9 cellular contexts compared by ENCODE assay signal in the genomic region with DNA sequence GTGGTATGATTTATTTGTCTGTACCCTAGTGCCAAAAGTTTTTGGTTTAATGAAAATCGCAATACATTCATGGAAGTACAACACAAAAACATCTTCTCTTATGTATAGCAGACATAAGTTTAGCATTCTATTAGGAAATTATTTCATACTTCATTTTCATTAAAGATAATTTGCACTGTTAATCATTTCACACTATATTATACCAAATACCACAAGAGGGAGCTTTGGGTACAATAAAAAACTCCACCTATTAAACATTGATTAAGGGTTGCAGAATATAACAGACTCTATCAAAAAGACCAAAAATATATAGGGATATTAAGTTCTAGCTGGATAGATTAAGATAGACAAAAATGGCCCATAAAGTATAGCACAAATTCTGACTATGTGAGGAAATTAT.
A peak's percentile ranks its signal among the peaks of the same experiment; 100 is the strongest.
DNase-seq lines count a peak whose midpoint lies in the region; ATAC-seq, FAIRE-seq and TF ChIP-seq lines count a peak whose summit lies in the region.
"Had no signal": no experiment of that assay in that cellular context is flagged by ENCODE, and none has a peak within 500 bp of the region (broad histone marks: within the 10 kb centered on the region; RNA-seq: fewer than 3 reads in every experiment).

No MANE protein-coding gene starts in this region.

- intact Hi-C loops in endothelial cell of umbilical vein (cut with micrococcal nuclease) = loop anchor here (1.0 to 5.0 kb wide), 5 partner anchors 102 to 348 kb away; no protein-coding TSS in a partner anchor

- FAIRE-seq in G401.6 (lab: Jason Lieb, UNC) (peak; percentile 90), endothelial cell of umbilical vein (lab: Jason Lieb, UNC) (no peak)

- no peak overlapping the region for H3K27ac ChIP-seq in endothelial cell of umbilical vein (ENCODE audit: insufficient read depth, low read depth, low read length)

- CTCF ChIA-PET in endothelial cell of umbilical vein (lab: Charles Lee) = interaction anchor here (0.7 to 9.4 kb wide), 44 partner anchors 12 to 404 kb away, joined by 3 to 364 read pairs (median 4); a partner anchor contains a TSS

- peak; percentile 56 for DNase-seq in NCI-H1694 treated with DMSO at 0.1 percent for 48 hours (lab: John Stamatoyannopoulos, UW)
- DNase-seq in endothelial cell of umbilical vein (ENCODE audit: low read depth, low spot score) = peak; percentile 46
- DNase-seq in progenitor cell of endocrine pancreas (ENCODE audit: low spot score, unreplicated experiment) = no peak
- no peak for DNase-seq in SHP77 (lab: John Stamatoyannopoulos, UW)
- no peak for DNase-seq in activated CD4-positive, alpha-beta T cell treated with anti-CD3 and anti-CD28 coated beads, Interleukin-2, amount 50 U/mL, for 48 hours
- DNase-seq: cerebellar nuclear complex had no signal

- peaks cover 26% of the 10 kb centered on the region for H3K79me2 ChIP-seq in endothelial cell of umbilical vein (ENCODE audit: control insufficient read depth, insufficient read depth, low read length)

- no peaks in the 10 kb centered on the region for H3K9me3 Mint-ChIP-seq in progenitor cell of endocrine pancreas (ENCODE audit: low read depth)

- H3K9me3 ChIP-seq in endothelial cell of umbilical vein (replicated peaks; ENCODE audit: control insufficient read depth, insufficient read depth, low read length) = no peaks in the 10 kb centered on the region

- TF ChIP-seq CTCF in endothelial cell of umbilical vein (IDR thresholded peaks at IDR 0.05; ENCODE audit: extremely low read depth in 1 of 2, insufficient read depth in 1 of 2, low read depth in 1 of 2, low read length in 2 of 2) = peak; percentile 17 to 21
- TF ChIP-seq CTCF in progenitor cell of endocrine pancreas (IDR thresholded peaks at IDR 0.05; ENCODE audit: unreplicated experiment) = peak; percentile 36

- H3K9me1 ChIP-seq in endothelial cell of umbilical vein (replicated peaks; ENCODE audit: control insufficient read depth, extremely low read depth, insufficient read depth, low read length) = no peaks in the 10 kb centered on the region

- POLR2A ChIA-PET in endothelial cell of umbilical vein (lab: Charles Lee) = interaction anchor here (0.6 to 1.4 kb wide), 3 partner anchors 111 to 428 kb away, joined by 3 to 4 read pairs (median 3); a partner anchor contains a TSS

- H3K4me1 ChIP-seq in endothelial cell of umbilical vein (ENCODE audit: control insufficient read depth, extremely low read depth, insufficient read depth, low read length) = no peaks in the 10 kb centered on the region

- TF ChIP-seq POLR2A in endothelial cell of umbilical vein (IDR thresholded peaks at IDR 0.05; ENCODE audit: low read depth, low read length) = no peak

- peaks cover 5% of the 10 kb centered on the region for H3K4me1 Mint-ChIP-seq in progenitor cell of endocrine pancreas (ENCODE audit: low read depth)

- H2AFZ ChIP-seq in endothelial cell of umbilical vein (ENCODE audit: low read depth, low read length) = no peak overlapping the region

- H3K27me3 Mint-ChIP-seq in progenitor cell of endocrine pancreas = no peaks in the 10 kb centered on the region

- H3K9ac ChIP-seq in endothelial cell of umbilical vein (replicated peaks; ENCODE audit: extremely low read depth, insufficient read depth, low read length) = no peak overlapping the region

- ATAC-seq in HG03432 (IDR thresholded peaks at IDR 0.05; ENCODE audit: unreplicated experiment) (no peak), GM19452 (IDR thresholded peaks at IDR 0.05; ENCODE audit: unreplicated experiment) (no peak)

- no peak overlapping the region for H3K4me3 ChIP-seq in endothelial cell of umbilical vein (replicated peaks in 1 of 3; ENCODE audit: insufficient read depth in 1 of 3, low read depth in 1 of 3, low read length in 3 of 3)

- no peaks in the 10 kb centered on the region for H3K27me3 ChIP-seq in endothelial cell of umbilical vein (ENCODE audit: control insufficient read depth in 2 of 2, insufficient read depth in 2 of 2, low read length in 2 of 2)

- no peak overlapping the region for H3K4me2 ChIP-seq in endothelial cell of umbilical vein (ENCODE audit: insufficient read depth, low read length)

- peaks cover 1% of the 10 kb centered on the region for H3K36me3 Mint-ChIP-seq in progenitor cell of endocrine pancreas (ENCODE audit: insufficient read depth)

- no TSS peak for BruUV-seq in endothelial cell of umbilical vein (replicated peaks; lab: Mats Ljungman, UMichigan)

- dilution Hi-C loops in endothelial cell of umbilical vein (cut with MboI; ENCODE audit: extremely low pct_ligation_motif_present, low sequenced_read_pairs) = no loop called here

- no peaks in the 10 kb centered on the region for H4K20me1 ChIP-seq in endothelial cell of umbilical vein (replicated peaks; ENCODE audit: control insufficient read depth, extremely low read depth, insufficient read depth, low read length)

- H3K4me3 Mint-ChIP-seq in progenitor cell of endocrine pancreas (ENCODE audit: low read depth) = no peak overlapping the region

- H3K27ac Mint-ChIP-seq in progenitor cell of endocrine pancreas = no peak overlapping the region

- H3K36me3 ChIP-seq in endothelial cell of umbilical vein (ENCODE audit: control insufficient read depth in 2 of 2, extremely low read depth in 1 of 2, insufficient read depth in 2 of 2, low read length in 2 of 2) = no peaks in the 10 kb centered on the region

TF ChIP-seq in endothelial cell of umbilical vein, 7 proteins besides CTCF, POLR2A, EP300 and RAD21:
- no peak for TF ChIP-seq EZH2 (IDR thresholded peaks at IDR 0.05; ENCODE audit: borderline replicate concordance, low read depth, low read length, severe bottlenecking)
- TF ChIP-seq POLR2AphosphoS5 (IDR thresholded peaks at IDR 0.05; ENCODE audit: insufficient read depth, low read depth, low read length) = no peak
- TF ChIP-seq FOS (IDR thresholded peaks at IDR 0.05; ENCODE audit: borderline replicate concordance, insufficient read depth, low read length) = no peak
- TF ChIP-seq JUN (IDR thresholded peaks at IDR 0.05; ENCODE audit: borderline replicate concordance, insufficient read depth, insufficient read length, low read depth) = no peak
- no peak for TF ChIP-seq MYC (IDR thresholded peaks at IDR 0.05; ENCODE audit: low read depth, low read length)
- TF ChIP-seq, protein P1, sequence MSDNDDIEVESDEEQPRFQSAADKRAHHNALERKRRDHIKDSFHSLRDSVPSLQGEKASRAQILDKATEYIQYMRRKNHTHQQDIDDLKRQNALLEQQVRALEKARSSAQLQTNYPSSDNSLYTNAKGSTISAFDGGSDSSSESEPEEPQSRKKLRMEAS (IDR thresholded peaks at IDR 0.05; ENCODE audit: insufficient read depth, insufficient read length) = no peak
- no peak for TF ChIP-seq GATA2 (IDR thresholded peaks at IDR 0.05; ENCODE audit: insufficient read depth, insufficient read length, low read depth, low read length)
TF ChIP-seq in endothelial cell of umbilical vein: peak in this region for 0.

Comparison
In these comparisons a context has a peak if more than half of its experiments do, and no peak if none do; other contexts are left out.
1. DNase-seq: peak in NCI-H1694 treated with DMSO at 0.1 percent for 48 hours (single experiment) and endothelial cell of umbilical vein (single experiment); none in progenitor cell of endocrine pancreas (single experiment), SHP77 (0 of 2) and activated CD4-positive, alpha-beta T cell treated with anti-CD3 and anti-CD28 coated beads, Interleukin-2, amount 50 U/mL, for 48 hours (0 of 2).